Comparison of ENCODE assay signal across 13 cellular contexts in the genomic region with DNA sequence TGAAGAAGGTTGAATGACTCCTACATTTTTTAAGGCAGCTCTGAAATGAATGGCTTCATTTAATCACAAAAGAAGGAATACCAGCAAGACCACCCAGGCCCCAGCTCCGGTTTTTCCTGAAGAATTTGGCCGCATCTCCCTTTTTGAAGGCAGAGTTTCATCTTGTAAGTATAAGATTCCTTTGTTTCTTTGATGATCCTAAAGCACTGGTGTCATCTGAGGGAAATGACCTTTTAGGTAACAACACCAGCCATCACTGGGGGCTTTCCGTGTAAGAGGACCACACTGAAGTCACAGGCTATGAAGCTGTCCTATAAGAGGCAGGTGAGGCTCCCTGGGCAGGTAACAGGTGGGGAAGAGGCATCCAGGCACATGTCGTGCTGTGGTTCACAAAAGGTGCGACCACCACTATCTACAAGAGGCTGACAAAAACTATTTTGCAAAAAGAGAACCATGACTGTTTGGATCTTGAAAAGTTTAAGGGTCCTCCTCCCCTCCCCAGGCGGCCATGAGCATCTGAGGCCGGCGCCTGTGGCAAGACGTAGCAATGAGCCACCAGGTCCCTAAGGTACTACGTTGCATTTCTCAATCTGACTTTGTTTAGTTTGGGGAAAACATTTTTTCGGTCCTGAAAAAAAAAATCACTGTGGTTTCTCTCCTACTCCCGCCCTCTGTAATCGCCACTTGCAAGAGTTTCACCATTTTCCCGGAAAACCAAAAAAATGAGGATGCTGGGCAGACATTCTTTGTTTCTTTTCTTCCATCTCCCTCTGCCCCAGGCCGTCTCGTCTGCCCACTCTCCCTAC. TPM values are rescaled to one million over a fixed set of nuclear protein-coding genes. Genes with fewer than 3 reads are reported as not detected.
DNase-seq lines count a peak whose midpoint lies in the region; ATAC-seq, FAIRE-seq and TF ChIP-seq lines count a peak whose summit lies in the region.
"Had no signal": no experiment of that assay in that cellular context is flagged by ENCODE, and none has a peak within 500 bp of the region (broad histone marks: within the 10 kb centered on the region; RNA-seq: fewer than 3 reads in every experiment).

No MANE protein-coding gene starts in this region.

- H3K4ac ChIP-seq in mesenchymal stem cell (ENCODE audit: low read depth in 1 of 2, low read length in 2 of 2) = no peak overlapping the region

- no peak for TF ChIP-seq RAD21 in A549 (conservative IDR thresholded peaks at IDR 0.05 in 1 of 2, IDR thresholded peaks at IDR 0.05 in 1 of 2)

- H3K4me3 ChIP-seq in A549 = no peak overlapping the region
- no peak overlapping the region for H3K4me3 ChIP-seq in HEK293 (ENCODE audit: low read depth, low read length)
- H3K4me3 ChIP-seq in breast epithelium = no peak overlapping the region
- peak overlapping the region in 1 of 2 experiments; percentile 14 for H3K4me3 ChIP-seq in mesenchymal stem cell (ENCODE audit: insufficient read depth in 1 of 2, low read depth in 1 of 2, low read length in 2 of 2)
- H3K4me3 ChIP-seq in WERI-Rb-1 (ENCODE audit: low read depth, low read length) = no peak overlapping the region

- CTCF ChIA-PET in A549 (lab: Yijun Ruan, JAX) = interaction anchor here (1.1 to 1.5 kb wide), 3 partner anchors 10 to 66 kb away, joined by 4 to 8 read pairs (median 5); no protein-coding TSS in a partner anchor
- CTCF ChIA-PET in HEK293 (lab: Yijun Ruan, JAX) = interaction anchor here (1.2 kb wide), 1 partner anchor 88 kb away, joined by 3 read pairs; no protein-coding TSS in a partner anchor

- no peaks in the 10 kb centered on the region for H3K27me3 ChIP-seq in breast epithelium
- no peaks in the 10 kb centered on the region for H3K27me3 ChIP-seq in mesenchymal stem cell (ENCODE audit: control insufficient read depth in 1 of 2, insufficient read depth in 1 of 2, low read length in 2 of 2)
- no peaks in the 10 kb centered on the region for H3K27me3 ChIP-seq in WERI-Rb-1 (ENCODE audit: insufficient read depth, low read depth, severe bottlenecking)

- H3K79me1 ChIP-seq in mesenchymal stem cell (replicated peaks; ENCODE audit: low read length, poor library complexity, severe bottlenecking) = no peaks in the 10 kb centered on the region

- WGBS in A549 (ENCODE audit: missing lambda C conversion rate) = 90% methylated on average over 16 of the region's 16 CpGs
- 79% methylated on average over 16 of the region's 16 CpGs for WGBS in mesenchymal stem cell

- no peak overlapping the region for H3K23ac ChIP-seq in mesenchymal stem cell (ENCODE audit: low read length in 2 of 2)

- H2BK12ac ChIP-seq in mesenchymal stem cell (ENCODE audit: low read length in 2 of 2) = peak overlapping the region; percentile 69 to 93

- no peak overlapping the region for H4K8ac ChIP-seq in mesenchymal stem cell (ENCODE audit: low read length)

- H2BK120ac ChIP-seq in mesenchymal stem cell (ENCODE audit: low read depth, low read length) = peak overlapping the region; percentile 27

- intact Hi-C loops in breast epithelium (cut with DNase I; ENCODE audit: low total_unique reads) = loop anchor here (1.0 kb wide), 1 partner anchor 14 kb away; no protein-coding TSS in a partner anchor

- FAIRE-seq in A549 (lab: Jason Lieb, UNC) = no peak

- POLR2A ChIA-PET in A549 (lab: Yijun Ruan, JAX) = interaction anchor here (0.5 to 4.0 kb wide), 3 partner anchors 44 to 94 kb away, joined by 3 to 35 read pairs (median 3); no protein-coding TSS in a partner anchor
- POLR2A ChIA-PET in HEK293 (lab: Yijun Ruan, JAX) = interaction anchor here (1.5 kb wide), 1 partner anchor 44 kb away, joined by 4 read pairs; no protein-coding TSS in a partner anchor

- no peak for TF ChIP-seq EP300 in A549 (IDR thresholded peaks at IDR 0.05)

- H3K9me3 ChIP-seq in A549 = no peaks in the 10 kb centered on the region
- no peaks in the 10 kb centered on the region for H3K9me3 ChIP-seq in HEK293 (ENCODE audit: control insufficient read depth, insufficient read depth, low read depth, low read length)
- H3K9me3 ChIP-seq in breast epithelium = no peaks in the 10 kb centered on the region
- peaks cover 13% of the 10 kb centered on the region for H3K9me3 ChIP-seq in mesenchymal stem cell (ENCODE audit: control insufficient read depth, low read length)
- H3K9me3 ChIP-seq in WERI-Rb-1 (ENCODE audit: severe bottlenecking) = peaks cover 2% of the 10 kb centered on the region

- peak overlapping the region; percentile 56 for H4K91ac ChIP-seq in mesenchymal stem cell (ENCODE audit: low read length)

- DNase-seq in A549 (ENCODE audit: low read depth in 1 of 2, low spot score in 1 of 2) (no peak), breast epithelium (ENCODE audit: low spot score in 2 of 2) (no peak), mesenchymal stem cell (no peak), SKM-1 treated with dmso at 0.1 percent for 144 hours (lab: John Stamatoyannopoulos, UW; ENCODE audit: unreplicated experiment) (no peak), WERI-Rb-1 (no peak)
- DNase-seq: activated B cell treated with CpG ODN at 0.5 μM for 24 hours, DMS79 treated with DMSO at 0.1 percent for 48 hours, left cardiac atrium, NCI-H2081, NCI-H82 had no signal

- peak overlapping the region; percentile 54 for H3K9ac ChIP-seq in mesenchymal stem cell (ENCODE audit: low read length)

- no peak overlapping the region for H3K14ac ChIP-seq in mesenchymal stem cell (ENCODE audit: low read length in 2 of 2)

- no peak overlapping the region for H2AFZ ChIP-seq in mesenchymal stem cell (ENCODE audit: low read depth, low read length)

- H3K36me3 ChIP-seq in HEK293 (ENCODE audit: control insufficient read depth in 2 of 2, insufficient read depth in 1 of 2, low read length in 2 of 2) (no peaks in the 10 kb centered on the region), breast epithelium (no peaks in the 10 kb centered on the region), mesenchymal stem cell (ENCODE audit: control insufficient read depth in 1 of 2, insufficient read depth in 2 of 2, low read depth in 1 of 2, low read length in 2 of 2) (no peaks in the 10 kb centered on the region), WERI-Rb-1 (no peaks in the 10 kb centered on the region)

- H3K27ac ChIP-seq in A549 (peak overlapping the region; percentile 81 to 88), HEK293 (ENCODE audit: extremely low read depth, low read depth, low read length) (no peak overlapping the region), breast epithelium (peak overlapping the region; percentile 78 to 80), mesenchymal stem cell (ENCODE audit: low read length, poor library complexity, severe bottlenecking) (no peak overlapping the region), WERI-Rb-1 (no peak overlapping the region)

- no peak for TF ChIP-seq CTCF in A549 (IDR thresholded peaks at IDR 0.05)
- TF ChIP-seq CTCF in HEK293 (tag by site-specific recombination; IDR thresholded peaks at IDR 0.05) = no peak
- no peak for TF ChIP-seq CTCF in breast epithelium (IDR thresholded peaks at IDR 0.05)
- no peak for TF ChIP-seq CTCF in WERI-Rb-1 (IDR thresholded peaks at IDR 0.05; ENCODE audit: low read depth, low read length)

- H2BK15ac ChIP-seq in mesenchymal stem cell (ENCODE audit: low read depth, poor library complexity, severe bottlenecking) = peak overlapping the region; percentile 8

- H3K4me2 ChIP-seq in A549 (peak overlapping the region; percentile 63), mesenchymal stem cell (ENCODE audit: low read length, poor library complexity, severe bottlenecking) (no peak overlapping the region)

- ATAC-seq in A549 (no peak), HG02884 (IDR thresholded peaks at IDR 0.05; ENCODE audit: unreplicated experiment) (no peak), HG03460 (IDR thresholded peaks at IDR 0.05; ENCODE audit: unreplicated experiment) (no peak)

- peak overlapping the region; percentile 52 to 78 for H3K18ac ChIP-seq in mesenchymal stem cell (ENCODE audit: low read depth in 1 of 2, low read length in 2 of 2)

- TF ChIP-seq POLR2A in A549 (IDR thresholded peaks at IDR 0.05; ENCODE audit: low read length) = no peak
- no peak for TF ChIP-seq POLR2A in breast epithelium (IDR thresholded peaks at IDR 0.05)

- H3K4me1 ChIP-seq in A549 (peaks cover 50% of the 10 kb centered on the region), HEK293 (ENCODE audit: control insufficient read depth, insufficient read depth, low read length) (no peaks in the 10 kb centered on the region), breast epithelium (peaks cover 0 to 20% of the 10 kb centered on the region in 2 donors), mesenchymal stem cell (ENCODE audit: control insufficient read depth, insufficient read depth, low read depth, low read length) (peaks cover 9% of the 10 kb centered on the region)

- H2AK5ac ChIP-seq in mesenchymal stem cell (ENCODE audit: low read length, severe bottlenecking) = peak overlapping the region; percentile 55

- no peak overlapping the region for H2BK5ac ChIP-seq in mesenchymal stem cell (ENCODE audit: low read depth, low read length, poor library complexity, severe bottlenecking)

TF ChIP-seq in A549, 52 proteins besides CTCF, POLR2A, EP300 and RAD21 (continues in another document):
- TF ChIP-seq NR3C1 (IDR thresholded peaks at IDR 0.05) (no peak), ZFP36 (IDR thresholded peaks at IDR 0.05; ENCODE audit: borderline replicate concordance, partially characterized antibody) (no peak), EHMT2 (IDR thresholded peaks at IDR 0.05; ENCODE audit: low read depth) (no peak)

TF ChIP-seq in HEK293, 187 proteins besides CTCF, POLR2A, EP300 and RAD21:
- TF ChIP-seq ZNF530 (tag by site-specific recombination; IDR thresholded peaks at IDR 0.05; ENCODE audit: low read depth) (no peak), SCRT2 (tag by site-specific recombination; IDR thresholded peaks at IDR 0.05) (0 out of 2 replicates have a peak, but pooled peaks have one; percentile 9)
TF ChIP-seq in HEK293: peak in this region for 1.

RNA-seq across cellular contexts. Expression of a gene that starts 46.3 kb away (rescaled TPM):
- polyA plus RNA-seq in A549 (2011; rRNA removed) (38.2 and 53.5 TPM in 2 replicates), A549 (2017; fragmentation: RNase III; extraction: RNeasy Plus Mini Kit Qiagen cat#74134 plus additional on column Dnase treatment) (42.7 to 53.5 TPM (median 53.0 TPM) in 3 replicates)
- 79.4 and 99.0 TPM in 2 replicates for polyA plus RNA-seq in A549 (2012; cell fraction: cytosol; rRNA removed)
- 131 and 168 TPM in 2 replicates for polyA plus RNA-seq in A549 (2012; cell fraction: nucleus; rRNA removed)
- polyA minus RNA-seq in A549 (2011; rRNA and poly(A)+ RNA removed) = 76.2 and 82.0 TPM in 2 replicates
- 100 to 1,000 TPM in 1 of 3 donors, 10 to 100 TPM in 2; 60.3 to 108 (median 84.9) TPM for total RNA-seq in breast epithelium
- 98.6 TPM for polyA plus RNA-seq in mesenchymal stem cell (2013, experiment 1 of 2)
- polyA plus RNA-seq in mesenchymal stem cell (2013, experiment 2 of 2) = 94.7 TPM

Comparison
In these comparisons a context has a peak if more than half of its experiments do, and no peak if none do; other contexts are left out.
1. H3K27ac ChIP-seq: peak in A549 (2 of 2) and breast epithelium (2 of 2); none in HEK293 (single experiment), mesenchymal stem cell (single experiment) and WERI-Rb-1 (single experiment).